20 cellular contexts compared by ENCODE assay signal in genomic region chr9:106127771-106128170, GRCh38.
DNase-seq lines count a peak whose midpoint lies in the region; ATAC-seq and TF ChIP-seq lines count a peak whose summit lies in the region.
"Had no signal": no experiment of that assay in that cellular context is flagged by ENCODE, and none has a peak within 500 bp of the region (broad histone marks: within the 10 kb centered on the region; RNA-seq: fewer than 3 reads in every experiment).

No MANE protein-coding gene starts in this region.

- no peak overlapping the region for H3K4me3 ChIP-seq in astrocyte of the spinal cord (ENCODE audit: low read depth, low read length)
- H3K4me3 ChIP-seq: GM12878, GM23248 had no signal

- in situ Hi-C loops in astrocyte of the spinal cord (cut with HindIII; ENCODE audit: low sequenced_read_pairs), result no loop called here

- peak; percentile 75 for DNase-seq in HT1080 (ENCODE audit: low read depth)
- DNase-seq in RPMI7951 (ENCODE audit: low read depth), result peak; percentile 66
- DNase-seq in astrocyte of the spinal cord (ENCODE audit: low read depth, low spot score), result peak; percentile 67
- peak; percentile 6 for DNase-seq in stromal cell of bone marrow (ENCODE audit: low read depth)
- DNase-seq in effector CD4-positive, alpha-beta T cell, result no peak
- DNase-seq in NCI-H1930 (lab: John Stamatoyannopoulos, UW), result no peak
- DNase-seq: BE2C; C1 segment of cervical spinal cord; CD4-positive, CD25-positive, alpha-beta regulatory T cell; CD8-positive, alpha-beta memory T cell; COR-L47; DMS 273 treated with DMSO at 0.1 percent for 48 hours; DMS53; DND-41; EL; GM23248; HCEC 1CT had no signal

- no peak for ATAC-seq in HG03039 (IDR thresholded peaks at IDR 0.05; ENCODE audit: unreplicated experiment)
- ATAC-seq: GM12878, HepG2 had no signal

- no peak for TF ChIP-seq CTCF in astrocyte of the spinal cord (IDR thresholded peaks at IDR 0.05; ENCODE audit: low read depth, low read length)

Comparison
In these comparisons a context has a peak if more than half of its experiments do, and no peak if none do; other contexts are left out.
1. DNase-seq: peak in HT1080 (single experiment), RPMI7951 (single experiment), astrocyte of the spinal cord (single experiment) and stromal cell of bone marrow (single experiment); none in effector CD4-positive, alpha-beta T cell (single experiment) and NCI-H1930 (0 of 2).